ENCODE assay signal across 9 cellular contexts in genomic region chr3:64266065-64266874, GRCh38. TPM values are rescaled to one million over a fixed set of nuclear protein-coding genes. Genes with fewer than 3 reads are reported as not detected.
DNase-seq lines count a peak whose midpoint lies in the region; ATAC-seq, FAIRE-seq and TF ChIP-seq lines count a peak whose summit lies in the region.
"Had no signal": no experiment of that assay in that cellular context is flagged by ENCODE, and none has a peak within 500 bp of the region (broad histone marks: within the 10 kb centered on the region; RNA-seq: fewer than 3 reads in every experiment).

No MANE protein-coding gene starts in this region.

- H3K36me3 Mint-ChIP-seq in GM23338 (ENCODE audit: low read depth), result peaks cover 5% of the 10 kb centered on the region
- H3K36me3 Mint-ChIP-seq in astrocyte (ENCODE audit: low read depth, unreplicated experiment), result peaks cover 22% of the 10 kb centered on the region

- peaks cover 2% of the 10 kb centered on the region for H3K27me3 Mint-ChIP-seq in GM23338 (ENCODE audit: insufficient read depth, low read depth, poor library complexity)
- no peaks in the 10 kb centered on the region for H3K27me3 Mint-ChIP-seq in astrocyte (ENCODE audit: low read depth, unreplicated experiment)

- H3K4me3 ChIP-seq in GM23338 (no peak overlapping the region), astrocyte (ENCODE audit: insufficient read depth, low read depth, low read length) (peak overlapping the region; percentile 79), right atrium auricular region (peak overlapping the region; percentile 78 to 88), skeletal muscle cell (ENCODE audit: low read depth, low read length) (peak overlapping the region; percentile 75)
- H3K4me3 ChIP-seq: GM12878 had no signal

- H3K4me1 Mint-ChIP-seq in GM23338 (peaks cover 21% of the 10 kb centered on the region), astrocyte (ENCODE audit: low read depth, unreplicated experiment) (peaks cover 27% of the 10 kb centered on the region)

- DNase-seq in GM23338 (ENCODE audit: low spot score), result no peak
- DNase-seq in astrocyte (ENCODE audit: low read depth), result peak; percentile 96
- DNase-seq in right atrium auricular region (ENCODE audit: low spot score), result no peak
- DNase-seq in skeletal muscle cell (ENCODE audit: low read depth), result peak; percentile 98
- no peak for DNase-seq in activated CD4-positive, alpha-beta T cell treated with anti-CD3 and anti-CD28 coated beads for 1 hour
- DNase-seq in T-helper 1 cell, result no peak
- DNase-seq in activated naive CD4-positive, alpha-beta T cell treated with anti-CD3 and anti-CD28 coated beads, Interleukin-2, amount 50 U/mL, for 16 hours, result no peak

- FAIRE-seq in astrocyte (lab: Jason Lieb, UNC), result peak; percentile 94
- FAIRE-seq: GM12878 had no signal

- H3K79me2 ChIP-seq in GM23338 (replicated peaks; ENCODE audit: insufficient read depth) (no peaks in the 10 kb centered on the region), astrocyte (ENCODE audit: insufficient read depth, low read length) (peaks cover 64% of the 10 kb centered on the region)

- H3K27ac Mint-ChIP-seq in GM23338 (no peak overlapping the region), astrocyte (ENCODE audit: unreplicated experiment) (peak overlapping the region; percentile 94)

- H2AFZ ChIP-seq in GM23338 (no peak overlapping the region), astrocyte (ENCODE audit: low read depth, low read length) (no peak overlapping the region)

- H3K9me3 ChIP-seq in astrocyte (ENCODE audit: insufficient read depth, low read depth, low read length) (no peaks in the 10 kb centered on the region), right atrium auricular region (no peaks in the 10 kb centered on the region)

- H3K4me1 ChIP-seq in GM23338 (ENCODE audit: insufficient read depth), result peaks cover 15% of the 10 kb centered on the region
- H3K4me1 ChIP-seq in astrocyte (ENCODE audit: insufficient read depth, low read length), result peaks cover 43% of the 10 kb centered on the region
- peaks cover 0 to 65% of the 10 kb centered on the region in 2 donors for H3K4me1 ChIP-seq in right atrium auricular region

- H3K9me3 Mint-ChIP-seq in GM23338, result peaks cover 14% of the 10 kb centered on the region
- H3K9me3 Mint-ChIP-seq in astrocyte (ENCODE audit: unreplicated experiment), result peaks cover 3% of the 10 kb centered on the region

- no peak overlapping the region for H3K4me3 Mint-ChIP-seq in GM23338
- H3K4me3 Mint-ChIP-seq in astrocyte (ENCODE audit: unreplicated experiment), result peak overlapping the region; percentile 97

- no peaks in the 10 kb centered on the region for H3K27me3 ChIP-seq in GM23338 (ENCODE audit: insufficient read depth)
- no peaks in the 10 kb centered on the region for H3K27me3 ChIP-seq in astrocyte (ENCODE audit: insufficient read depth, low read length)
- no peaks in the 10 kb centered on the region for H3K27me3 ChIP-seq in right atrium auricular region

- H3K4me2 ChIP-seq in GM23338, result 0 out of 2 replicates have a peak overlapping the region, but pooled peaks have one; percentile 79
- H3K4me2 ChIP-seq in astrocyte (ENCODE audit: low read length), result peak overlapping the region; percentile 91

- H3K36me3 ChIP-seq in GM23338 (ENCODE audit: insufficient read depth) (no peaks in the 10 kb centered on the region), astrocyte (ENCODE audit: insufficient read depth, low read length) (peaks cover 3% of the 10 kb centered on the region), right atrium auricular region (no peaks in the 10 kb centered on the region)

- H3K27ac ChIP-seq in GM23338 (ENCODE audit: low read depth) (no peak overlapping the region), astrocyte (ENCODE audit: low read depth, low read length) (peak overlapping the region; percentile 93), right atrium auricular region (peak overlapping the region; percentile 86 to 94)

- H3K9ac ChIP-seq in astrocyte (ENCODE audit: low read length), result peak overlapping the region; percentile 92

- no peak for TF ChIP-seq CTCF in GM23338 (conservative IDR thresholded peaks at IDR 0.05; ENCODE audit: low read depth in 2 of 2)
- no peak for TF ChIP-seq CTCF in astrocyte (IDR thresholded peaks at IDR 0.05; ENCODE audit: insufficient read depth, low read depth, low read length)
- TF ChIP-seq CTCF in right atrium auricular region (IDR thresholded peaks at IDR 0.05), result no peak

- H3F3A ChIP-seq in GM23338 (replicated peaks; ENCODE audit: low read depth), result no peaks in the 10 kb centered on the region

- ATAC-seq in GM23338 (no peak), GM21723 (IDR thresholded peaks at IDR 0.05; ENCODE audit: unreplicated experiment) (no peak)
- ATAC-seq: GM12878 had no signal

- no peaks in the 10 kb centered on the region for H4K20me1 ChIP-seq in GM23338 (replicated peaks; ENCODE audit: insufficient read depth)
- H4K20me1 ChIP-seq in astrocyte (ENCODE audit: insufficient read depth, low read length), result peaks cover 31% of the 10 kb centered on the region

- H3K9me2 ChIP-seq in GM23338 (ENCODE audit: insufficient read depth), result no peaks in the 10 kb centered on the region

TF ChIP-seq in GM23338, 12 proteins besides CTCF, POLR2A, EP300 and RAD21 (continues in another document):
- TF ChIP-seq POLR2AphosphoS5 (IDR thresholded peaks at IDR 0.05; ENCODE audit: low read depth), result no peak
- TF ChIP-seq ZNF331 (CRISPR knock-in tag; IDR thresholded peaks at IDR 0.05; ENCODE audit: low read depth), result no peak
- TF ChIP-seq STAT1 (IDR thresholded peaks at IDR 0.05; ENCODE audit: unreplicated experiment), result no peak
- no peak for TF ChIP-seq NANOG (IDR thresholded peaks at IDR 0.05; ENCODE audit: borderline replicate concordance)
- TF ChIP-seq ZNF114 (CRISPR knock-in tag; IDR thresholded peaks at IDR 0.05), result no peak
- no peak for TF ChIP-seq CREB1 (CRISPR knock-in tag; IDR thresholded peaks at IDR 0.05; ENCODE audit: low read depth)
- TF ChIP-seq REST (IDR thresholded peaks at IDR 0.05; ENCODE audit: unreplicated experiment), result no peak
- TF ChIP-seq, protein P1, sequence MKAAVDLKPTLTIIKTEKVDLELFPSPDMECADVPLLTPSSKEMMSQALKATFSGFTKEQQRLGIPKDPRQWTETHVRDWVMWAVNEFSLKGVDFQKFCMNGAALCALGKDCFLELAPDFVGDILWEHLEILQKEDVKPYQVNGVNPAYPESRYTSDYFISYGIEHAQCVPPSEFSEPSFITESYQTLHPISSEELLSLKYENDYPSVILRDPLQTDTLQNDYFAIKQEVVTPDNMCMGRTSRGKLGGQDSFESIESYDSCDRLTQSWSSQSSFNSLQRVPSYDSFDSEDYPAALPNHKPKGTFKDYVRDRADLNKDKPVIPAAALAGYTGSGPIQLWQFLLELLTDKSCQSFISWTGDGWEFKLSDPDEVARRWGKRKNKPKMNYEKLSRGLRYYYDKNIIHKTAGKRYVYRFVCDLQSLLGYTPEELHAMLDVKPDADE (IDR thresholded peaks at IDR 0.05), result no peak

RNA-seq across cellular contexts. Expression of gene PRICKLE2, which starts 41.0 kb away (rescaled TPM):
- total RNA-seq in GM23338 (2014; rRNA removed; shearing (Covaris generic)), result 12.0 and 12.5 TPM in 2 replicates
- polyA plus RNA-seq in GM23338 (2016; fragmentation: Nextera tagmentation; extraction: Ambion mirVana), result 0.80 and 1.1 TPM in 2 replicates
- 84.4 and 101 TPM in 2 replicates for total RNA-seq in astrocyte
- 10 to 100 TPM; 18.4 to 22.2 TPM for total RNA-seq in right atrium auricular region

Comparison
In these comparisons a context has a peak if more than half of its experiments do, and no peak if none do; other contexts are left out.
1. DNase-seq: peak in astrocyte (single experiment) and skeletal muscle cell (single experiment); none in GM23338 (single experiment), right atrium auricular region (single experiment), activated CD4-positive, alpha-beta T cell treated with anti-CD3 and anti-CD28 coated beads for 1 hour (single experiment), T-helper 1 cell (0 of 5) and activated naive CD4-positive, alpha-beta T cell treated with anti-CD3 and anti-CD28 coated beads, Interleukin-2, amount 50 U/mL, for 16 hours (single experiment).